ENCODE assay signal across 8 cellular contexts in genomic region chr1:46132529-46133180, GRCh38. TPM values are rescaled to one million over a fixed set of nuclear protein-coding genes. Genes with fewer than 3 reads are reported as not detected.
DNase-seq lines count a peak whose midpoint lies in the region; ATAC-seq, FAIRE-seq and TF ChIP-seq lines count a peak whose summit lies in the region.

Gene PIK3R3, minus strand, starts transcription at chr1:46132629. Its CDS starts 677 bp downstream, at chr1:46131952.

- peak; percentile 82 for ATAC-seq in HG02840 (IDR thresholded peaks at IDR 0.05; ENCODE audit: low FRiP score, unreplicated experiment)

- peaks cover 16% of the 10 kb centered on the region for H3K27me3 ChIP-seq in left ventricle myocardium inferior (ENCODE audit: low read depth)

- TF ChIP-seq CTCF in left ventricle myocardium inferior (IDR thresholded peaks at IDR 0.05; ENCODE audit: borderline replicate concordance): peak; percentile 37
- no peak for TF ChIP-seq CTCF in progenitor cell of endocrine pancreas (IDR thresholded peaks at IDR 0.05; ENCODE audit: unreplicated experiment)

- H3K9me3 Mint-ChIP-seq in T-helper 1 cell treated with Interleukin-12 subunit alpha and Interleukin-12 subunit beta and Interleukin-4 antibody, amounts not matched to agents 30 μg/mL and 1 μg/mL, for 36 hours: no peaks in the 10 kb centered on the region
- H3K9me3 Mint-ChIP-seq in progenitor cell of endocrine pancreas (ENCODE audit: low read depth): no peaks in the 10 kb centered on the region

- peak within 1 kb of the TSS; percentile 100 for H3K4me3 Mint-ChIP-seq in T-helper 1 cell treated with Interleukin-12 subunit alpha and Interleukin-12 subunit beta and Interleukin-4 antibody, amounts not matched to agents 30 μg/mL and 1 μg/mL, for 36 hours
- H3K4me3 Mint-ChIP-seq in progenitor cell of endocrine pancreas (ENCODE audit: low read depth): peak within 1 kb of the TSS; percentile 95

- peaks cover 2% of the 10 kb centered on the region for H3K36me3 Mint-ChIP-seq in T-helper 1 cell treated with Interleukin-12 subunit alpha and Interleukin-12 subunit beta and Interleukin-4 antibody, amounts not matched to agents 30 μg/mL and 1 μg/mL, for 36 hours (ENCODE audit: low read depth)
- H3K36me3 Mint-ChIP-seq in progenitor cell of endocrine pancreas (ENCODE audit: insufficient read depth): peaks cover 3% of the 10 kb centered on the region

- H3K4me3 ChIP-seq in left ventricle myocardium inferior: peak within 1 kb of the TSS; percentile 84

- peak; percentile 99 for TF ChIP-seq POLR2A in GM12892 (IDR thresholded peaks at IDR 0.05; ENCODE audit: low read depth, low read length)

- peak; percentile 95 for FAIRE-seq in GM12892 (lab: Jason Lieb, UNC)

- H3K27ac ChIP-seq in angular gyrus (ENCODE audit: low read depth, low read length): peak within 1 kb of the TSS; percentile 100
- H3K27ac ChIP-seq in left ventricle myocardium inferior (replicated peaks): peak within 1 kb of the TSS; percentile 97

- H3K27me3 Mint-ChIP-seq in T-helper 1 cell treated with Interleukin-12 subunit alpha and Interleukin-12 subunit beta and Interleukin-4 antibody, amounts not matched to agents 30 μg/mL and 1 μg/mL, for 36 hours (ENCODE audit: low read depth): peaks cover 85% of the 10 kb centered on the region
- H3K27me3 Mint-ChIP-seq in progenitor cell of endocrine pancreas: no peaks in the 10 kb centered on the region

- no peaks in the 10 kb centered on the region for H3K36me3 ChIP-seq in left ventricle myocardium inferior

- DNase-seq in GM12892 (ENCODE audit: insufficient read length) (peak; percentile 89), NCI-H1436 treated with DMSO at 0.1 percent for 48 hours (lab: John Stamatoyannopoulos, UW) (peak; percentile 95), left ventricle myocardium inferior (peak; percentile 98), progenitor cell of endocrine pancreas (ENCODE audit: low spot score, unreplicated experiment) (peak; percentile 96), ureter (ENCODE audit: low spot score) (peak; percentile 99)

- H3K4me1 Mint-ChIP-seq in T-helper 1 cell treated with Interleukin-12 subunit alpha and Interleukin-12 subunit beta and Interleukin-4 antibody, amounts not matched to agents 30 μg/mL and 1 μg/mL, for 36 hours (ENCODE audit: low read depth): peaks cover 19% of the 10 kb centered on the region
- peaks cover 27% of the 10 kb centered on the region for H3K4me1 Mint-ChIP-seq in progenitor cell of endocrine pancreas (ENCODE audit: low read depth)

- no peaks in the 10 kb centered on the region for H3K9me3 ChIP-seq in left ventricle myocardium inferior (replicated peaks)

- intact Hi-C loops in left ventricle myocardium inferior (cut with micrococcal nuclease): loop anchor here (5.0 kb wide), 1 partner anchor 40 kb away; no protein-coding TSS in a partner anchor

- peaks cover 90% of the 10 kb centered on the region for H3K4me1 ChIP-seq in left ventricle myocardium inferior

- peak within 1 kb of the TSS; percentile 99 for H3K27ac Mint-ChIP-seq in T-helper 1 cell treated with Interleukin-12 subunit alpha and Interleukin-12 subunit beta and Interleukin-4 antibody, amounts not matched to agents 30 μg/mL and 1 μg/mL, for 36 hours
- H3K27ac Mint-ChIP-seq in progenitor cell of endocrine pancreas: peak within 1 kb of the TSS; percentile 100

RNA-seq across cellular contexts. Expression of gene PIK3R3, which starts in this region (rescaled TPM):
- 7.7 TPM for polyA plus RNA-seq in GM12892 (2012; ENCODE audit: missing spikeins)
- total RNA-seq in left ventricle myocardium inferior (32.7 TPM), progenitor cell of endocrine pancreas (54.1 and 55.4 TPM in 2 replicates), ureter (55.8 TPM)

Comparison
In these comparisons a context has a peak if more than half of its experiments do, and no peak if none do; other contexts are left out.
1. Peak in every context shown above with its lines: DNase-seq, ATAC-seq, H3K4me3 ChIP-seq and H3K27ac ChIP-seq.